ENCODE assay signal across 12 cellular contexts in genomic region chr11:16795146-16795545, GRCh38. TPM values are rescaled to one million over a fixed set of nuclear protein-coding genes. Genes with fewer than 3 reads are reported as not detected.
DNase-seq lines count a peak whose midpoint lies in the region; ATAC-seq and TF ChIP-seq lines count a peak whose summit lies in the region.
"Had no signal": no experiment of that assay in that cellular context is flagged by ENCODE, and none has a peak within 500 bp of the region (broad histone marks: within the 10 kb centered on the region; RNA-seq: fewer than 3 reads in every experiment).

No MANE protein-coding gene starts in this region.

- no peak overlapping the region for H3K4me3 Mint-ChIP-seq in activated naive CD8-positive, alpha-beta T cell treated with anti-CD3 and anti-CD28 coated beads, Interleukin-2, amount 50 U/mL, for 24 hours
- H3K4me3 Mint-ChIP-seq in osteocyte (ENCODE audit: unreplicated experiment) = no peak overlapping the region
- H3K4me3 Mint-ChIP-seq: IgD-negative memory B cell had no signal

- no peaks in the 10 kb centered on the region for H3K36me3 Mint-ChIP-seq in activated naive CD8-positive, alpha-beta T cell treated with anti-CD3 and anti-CD28 coated beads, Interleukin-2, amount 50 U/mL, for 24 hours (ENCODE audit: low read depth)
- peaks cover 4% of the 10 kb centered on the region for H3K36me3 Mint-ChIP-seq in osteocyte (ENCODE audit: unreplicated experiment)

- H3K27ac Mint-ChIP-seq in activated naive CD8-positive, alpha-beta T cell treated with anti-CD3 and anti-CD28 coated beads, Interleukin-2, amount 50 U/mL, for 24 hours = peak overlapping the region; percentile 33
- peak overlapping the region; percentile 15 for H3K27ac Mint-ChIP-seq in osteocyte (ENCODE audit: unreplicated experiment)

- peak; percentile 81 for DNase-seq in CD1c-positive myeloid dendritic cell (ENCODE audit: extremely low spot score)
- DNase-seq in Kasumi-1 (lab: John Stamatoyannopoulos, UW) = peak; percentile 83 to 85
- DNase-seq in activated naive CD8-positive, alpha-beta T cell treated with anti-CD3 and anti-CD28 coated beads, Interleukin-2, amount 50 U/mL, for 24 hours = no peak
- DNase-seq in osteocyte (ENCODE audit: extremely low spot score, unreplicated experiment) = no peak
- DNase-seq in DMS 273 (lab: John Stamatoyannopoulos, UW; ENCODE audit: unreplicated experiment) = no peak
- DNase-seq: NCI-H1694, NCI-H524 treated with DMSO at 0.1 percent for 48 hours, T-helper 9 cell, transverse colon had no signal

- no peaks in the 10 kb centered on the region for H3K27me3 Mint-ChIP-seq in activated naive CD8-positive, alpha-beta T cell treated with anti-CD3 and anti-CD28 coated beads, Interleukin-2, amount 50 U/mL, for 24 hours
- no peaks in the 10 kb centered on the region for H3K27me3 Mint-ChIP-seq in osteocyte (ENCODE audit: unreplicated experiment)

- no peak for ATAC-seq in activated naive CD8-positive, alpha-beta T cell treated with anti-CD3 and anti-CD28 coated beads, Interleukin-2, amount 50 U/mL, for 24 hours
- ATAC-seq in HG03095 (IDR thresholded peaks at IDR 0.05; ENCODE audit: unreplicated experiment) (no peak), GM19397 (IDR thresholded peaks at IDR 0.05; ENCODE audit: unreplicated experiment) (no peak)

- no peaks in the 10 kb centered on the region for H3K9me3 Mint-ChIP-seq in activated naive CD8-positive, alpha-beta T cell treated with anti-CD3 and anti-CD28 coated beads, Interleukin-2, amount 50 U/mL, for 24 hours
- no peaks in the 10 kb centered on the region for H3K9me3 Mint-ChIP-seq in osteocyte (ENCODE audit: unreplicated experiment)
- H3K9me3 Mint-ChIP-seq: IgD-negative memory B cell had no signal

- peaks cover 40% of the 10 kb centered on the region for H3K4me1 Mint-ChIP-seq in activated naive CD8-positive, alpha-beta T cell treated with anti-CD3 and anti-CD28 coated beads, Interleukin-2, amount 50 U/mL, for 24 hours
- peaks cover 35% of the 10 kb centered on the region for H3K4me1 Mint-ChIP-seq in osteocyte (ENCODE audit: unreplicated experiment)
- H3K4me1 Mint-ChIP-seq: IgD-negative memory B cell had no signal

- no peak for TF ChIP-seq CTCF in osteocyte (IDR thresholded peaks at IDR 0.05)

RNA-seq across cellular contexts. Expression of gene C11orf58, which starts 56.7 kb away (rescaled TPM):
- 143 and 150 TPM in 2 replicates for total RNA-seq in osteocyte

Comparison
In these comparisons a context has a peak if more than half of its experiments do, and no peak if none do; other contexts are left out.
1. DNase-seq: peak in CD1c-positive myeloid dendritic cell (single experiment) and Kasumi-1 (2 of 2); none in activated naive CD8-positive, alpha-beta T cell treated with anti-CD3 and anti-CD28 coated beads, Interleukin-2, amount 50 U/mL, for 24 hours (single experiment), osteocyte (single experiment) and DMS 273 (single experiment).